17 cellular contexts compared by ENCODE assay signal in genomic region chrX:85359051-85359450, GRCh38. TPM values are rescaled to one million over a fixed set of nuclear protein-coding genes. Genes with fewer than 3 reads are reported as not detected.
DNase-seq lines count a peak whose midpoint lies in the region; ATAC-seq, FAIRE-seq and TF ChIP-seq lines count a peak whose summit lies in the region.
"Had no signal": no experiment of that assay in that cellular context is flagged by ENCODE, and none has a peak within 500 bp of the region (broad histone marks: within the 10 kb centered on the region; RNA-seq: fewer than 3 reads in every experiment).

No MANE protein-coding gene starts in this region.

- intact Hi-C loops in colonic mucosa (cut with DNase I) (no loop called here), pancreas (cut with DNase I) (no loop called here)

- H3K27me3 ChIP-seq in colonic mucosa (no peaks in the 10 kb centered on the region), pancreas (no peaks in the 10 kb centered on the region)
- H3K27me3 ChIP-seq: BE2C had no signal

- peak; percentile 91 for DNase-seq in HT-29 (ENCODE audit: low spot score)
- DNase-seq in colonic mucosa, result peak; percentile 40
- DNase-seq in pancreas, result no peak
- DNase-seq in activated CD4-positive, alpha-beta T cell treated with anti-CD3 and anti-CD28 coated beads for 48 hours, result no peak
- DNase-seq in putamen (ENCODE audit: low spot score), result no peak
- DNase-seq: BE2C; CD8-positive, alpha-beta memory T cell; DMS53; GF-D8; HCEC 1CT; HFFc6; IMR-90 had no signal

- 39 to 79% methylated on average over 1 of the region's 1 CpG for WGBS in pancreas, 2 donors

- peak; percentile 99 for FAIRE-seq in pancreas (lab: Jason Lieb, UNC)
- FAIRE-seq: H1 had no signal

- H3K9ac ChIP-seq in colonic mucosa (ENCODE audit: low read depth in 2 of 2, low read length in 2 of 2), result no peak overlapping the region

- no peak overlapping the region for H3K4me3 Mint-ChIP-seq in stimulated activated memory B cell treated with anti-CD40 and anti-IgM and Interleukin-4, amounts not matched to agents 10 μg/mL and 1 μg/mL and 100 μg/mL, for 72 hours
- H3K4me3 Mint-ChIP-seq: CD8-positive, alpha-beta memory T cell; HFFc6 had no signal

- peak overlapping the region; percentile 45 for H3K27ac ChIP-seq in colonic mucosa
- no peak overlapping the region for H3K27ac ChIP-seq in pancreas
- H3K27ac ChIP-seq: A549 had no signal

- no peaks in the 10 kb centered on the region for H3K27me3 Mint-ChIP-seq in stimulated activated memory B cell treated with anti-CD40 and anti-IgM and Interleukin-4, amounts not matched to agents 10 μg/mL and 1 μg/mL and 100 μg/mL, for 72 hours

- peaks cover 7% of the 10 kb centered on the region for H3K9me3 Mint-ChIP-seq in stimulated activated memory B cell treated with anti-CD40 and anti-IgM and Interleukin-4, amounts not matched to agents 10 μg/mL and 1 μg/mL and 100 μg/mL, for 72 hours

- H3K36me3 ChIP-seq in colonic mucosa, result no peaks in the 10 kb centered on the region
- H3K36me3 ChIP-seq in pancreas, result no peaks in the 10 kb centered on the region
- H3K36me3 ChIP-seq: BE2C had no signal

- no peak overlapping the region for H3K27ac Mint-ChIP-seq in stimulated activated memory B cell treated with anti-CD40 and anti-IgM and Interleukin-4, amounts not matched to agents 10 μg/mL and 1 μg/mL and 100 μg/mL, for 72 hours
- H3K27ac Mint-ChIP-seq: CD8-positive, alpha-beta memory T cell; HFFc6 had no signal

- TF ChIP-seq CTCF in colonic mucosa (IDR thresholded peaks at IDR 0.05) (no peak), pancreas (IDR thresholded peaks at IDR 0.05) (no peak)

- H3K36me3 Mint-ChIP-seq in stimulated activated memory B cell treated with anti-CD40 and anti-IgM and Interleukin-4, amounts not matched to agents 10 μg/mL and 1 μg/mL and 100 μg/mL, for 72 hours, result no peaks in the 10 kb centered on the region
- H3K36me3 Mint-ChIP-seq: CD8-positive, alpha-beta memory T cell had no signal

- H3K4me1 ChIP-seq in colonic mucosa (no peaks in the 10 kb centered on the region), pancreas (no peaks in the 10 kb centered on the region)
- H3K4me1 ChIP-seq: A549, BE2C had no signal

- ATAC-seq in pancreas, result no peak
- no peak for ATAC-seq in stimulated activated memory B cell treated with anti-CD40 and anti-IgM and Interleukin-4, amounts not matched to agents 10 μg/mL and 1 μg/mL and 100 μg/mL, for 72 hours
- no peak for ATAC-seq in HG03108 (IDR thresholded peaks at IDR 0.05; ENCODE audit: unreplicated experiment)
- ATAC-seq: A549 had no signal

- H3K4me3 ChIP-seq in colonic mucosa, result no peak overlapping the region
- H3K4me3 ChIP-seq in pancreas, result no peak overlapping the region
- H3K4me3 ChIP-seq: A549 had no signal

- H3K4me1 Mint-ChIP-seq in stimulated activated memory B cell treated with anti-CD40 and anti-IgM and Interleukin-4, amounts not matched to agents 10 μg/mL and 1 μg/mL and 100 μg/mL, for 72 hours, result no peaks in the 10 kb centered on the region
- H3K4me1 Mint-ChIP-seq: CD8-positive, alpha-beta memory T cell had no signal

- H3K9me3 ChIP-seq in colonic mucosa, result no peaks in the 10 kb centered on the region
- H3K9me3 ChIP-seq in pancreas, result no peaks in the 10 kb centered on the region
- H3K9me3 ChIP-seq: A549, BE2C had no signal

RNA-seq across cellular contexts. Expression of gene POF1B, which starts 20.4 kb away (rescaled TPM):
- total RNA-seq in HT-29 (2014; rRNA removed; shearing (Covaris generic)), result 46.3 and 48.7 TPM in 2 replicates
- total RNA-seq in colonic mucosa (100 to 1,000 TPM; 145 to 190 TPM), pancreas (10 to 100 TPM in 2 of 6 donors, 1 to 10 TPM in 4; 5.2 to 17.9 (median 6.3) TPM)
- 1 to 10 TPM; 2.4 to 3.5 TPM for polyA plus RNA-seq in pancreas
- total RNA-seq: CD8-positive, alpha-beta memory T cell; H1; HFFc6; IMR-90 had no signal
- polyA plus RNA-seq: AG04450; CD8-positive, alpha-beta memory T cell; H1; IMR-90 had no signal

Comparison
In these comparisons a context has a peak if more than half of its experiments do, and no peak if none do; other contexts are left out.
1. DNase-seq: peak in HT-29 (single experiment) and colonic mucosa (single experiment); none in pancreas (0 of 6), activated CD4-positive, alpha-beta T cell treated with anti-CD3 and anti-CD28 coated beads for 48 hours (single experiment) and putamen (single experiment).